1 cellular context compared by ENCODE assay signal in the genomic region with DNA sequence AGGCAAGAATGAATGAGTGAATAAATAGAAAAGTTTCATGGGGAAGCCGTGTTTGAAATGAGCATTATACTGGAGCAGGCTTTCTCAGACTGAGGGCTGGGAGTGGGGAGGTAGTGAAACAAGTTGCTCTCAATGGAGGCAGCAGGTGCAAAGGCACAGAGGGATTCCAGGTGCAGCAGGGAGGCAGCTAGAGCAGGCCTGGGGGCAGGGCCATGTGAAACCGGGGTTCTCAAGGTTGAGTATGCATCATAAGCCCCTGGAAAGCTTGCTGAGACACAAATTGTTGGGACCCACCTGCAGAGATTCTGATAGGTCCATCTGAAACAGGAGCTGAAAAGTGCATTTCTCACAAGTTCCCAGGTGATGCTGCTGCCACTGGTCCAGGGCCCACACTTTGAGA.
TF ChIP-seq lines count a peak whose summit lies in the region.

No MANE protein-coding gene starts in this region.

TF ChIP-seq in GM23338, 12 proteins besides CTCF, POLR2A, EP300 and RAD21 (continued from another document):
- TF ChIP-seq, protein P1, sequence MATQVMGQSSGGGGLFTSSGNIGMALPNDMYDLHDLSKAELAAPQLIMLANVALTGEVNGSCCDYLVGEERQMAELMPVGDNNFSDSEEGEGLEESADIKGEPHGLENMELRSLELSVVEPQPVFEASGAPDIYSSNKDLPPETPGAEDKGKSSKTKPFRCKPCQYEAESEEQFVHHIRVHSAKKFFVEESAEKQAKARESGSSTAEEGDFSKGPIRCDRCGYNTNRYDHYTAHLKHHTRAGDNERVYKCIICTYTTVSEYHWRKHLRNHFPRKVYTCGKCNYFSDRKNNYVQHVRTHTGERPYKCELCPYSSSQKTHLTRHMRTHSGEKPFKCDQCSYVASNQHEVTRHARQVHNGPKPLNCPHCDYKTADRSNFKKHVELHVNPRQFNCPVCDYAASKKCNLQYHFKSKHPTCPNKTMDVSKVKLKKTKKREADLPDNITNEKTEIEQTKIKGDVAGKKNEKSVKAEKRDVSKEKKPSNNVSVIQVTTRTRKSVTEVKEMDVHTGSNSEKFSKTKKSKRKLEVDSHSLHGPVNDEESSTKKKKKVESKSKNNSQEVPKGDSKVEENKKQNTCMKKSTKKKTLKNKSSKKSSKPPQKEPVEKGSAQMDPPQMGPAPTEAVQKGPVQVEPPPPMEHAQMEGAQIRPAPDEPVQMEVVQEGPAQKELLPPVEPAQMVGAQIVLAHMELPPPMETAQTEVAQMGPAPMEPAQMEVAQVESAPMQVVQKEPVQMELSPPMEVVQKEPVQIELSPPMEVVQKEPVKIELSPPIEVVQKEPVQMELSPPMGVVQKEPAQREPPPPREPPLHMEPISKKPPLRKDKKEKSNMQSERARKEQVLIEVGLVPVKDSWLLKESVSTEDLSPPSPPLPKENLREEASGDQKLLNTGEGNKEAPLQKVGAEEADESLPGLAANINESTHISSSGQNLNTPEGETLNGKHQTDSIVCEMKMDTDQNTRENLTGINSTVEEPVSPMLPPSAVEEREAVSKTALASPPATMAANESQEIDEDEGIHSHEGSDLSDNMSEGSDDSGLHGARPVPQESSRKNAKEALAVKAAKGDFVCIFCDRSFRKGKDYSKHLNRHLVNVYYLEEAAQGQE (IDR thresholded peaks at IDR 0.05; ENCODE audit: unreplicated experiment) = no peak
- TF ChIP-seq POLR2AphosphoS5 (IDR thresholded peaks at IDR 0.05; ENCODE audit: low read depth) (no peak), EZH2 (IDR thresholded peaks at IDR 0.05; ENCODE audit: low read depth, unreplicated experiment) (no peak), ZNF114 (CRISPR knock-in tag; IDR thresholded peaks at IDR 0.05) (no peak), CREB1 (CRISPR knock-in tag; IDR thresholded peaks at IDR 0.05; ENCODE audit: low read depth) (no peak)
